1 cellular context compared by ENCODE assay signal in genomic region chr4:156475322-156475721, GRCh38.
TF ChIP-seq lines count a peak whose summit lies in the region.

No MANE protein-coding gene starts in this region.

TF ChIP-seq in H1, 55 proteins besides CTCF, POLR2A, EP300 and RAD21:
- no peak for TF ChIP-seq SIX5 (IDR thresholded peaks at IDR 0.05; ENCODE audit: low read depth, low read length)
- no peak for TF ChIP-seq MAFK (IDR thresholded peaks at IDR 0.05; ENCODE audit: low read depth, low read length)
- no peak for TF ChIP-seq TAF1 (IDR thresholded peaks at IDR 0.05; ENCODE audit: low read depth, low read length)
- TF ChIP-seq PHF8 (conservative IDR thresholded peaks at IDR 0.05; ENCODE audit: low read depth, low read length), result no peak
